Comparison of ENCODE assay signal across 18 cellular contexts in the genomic region with DNA sequence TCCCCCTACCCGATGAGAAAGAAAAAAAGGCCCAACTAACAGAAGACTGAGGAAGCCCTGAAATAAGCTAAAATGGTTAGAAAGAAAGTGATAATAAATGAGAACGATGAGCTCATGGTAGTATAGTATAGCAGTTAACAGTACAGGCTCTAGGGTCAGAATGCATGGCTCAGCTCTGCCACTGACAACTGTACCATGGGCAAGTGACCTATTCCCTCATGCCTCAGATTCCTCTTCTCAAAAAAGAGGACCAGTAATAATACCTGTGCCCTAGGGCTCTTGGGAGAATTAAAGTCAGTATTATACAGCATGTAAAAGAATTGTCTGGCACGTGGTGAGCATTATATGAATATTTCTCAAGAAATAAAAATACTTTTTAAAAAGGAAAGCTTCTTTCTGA.
"Had no signal": no experiment of that assay in that cellular context is flagged by ENCODE, and none has a peak within 500 bp of the region (broad histone marks: within the 10 kb centered on the region; RNA-seq: fewer than 3 reads in every experiment).

No MANE protein-coding gene starts in this region.

- H3K27me3 Mint-ChIP-seq: activated CD8-positive, alpha-beta memory T cell treated with anti-CD3 and anti-CD28 coated beads, Interleukin-2, amount 10 ng/mL, durations not matched to agents 7 days and 5 days; activated naive CD8-positive, alpha-beta T cell treated with anti-CD3 and anti-CD28 coated beads for 36 hours had no signal

- H3K27ac Mint-ChIP-seq: activated CD8-positive, alpha-beta memory T cell treated with anti-CD3 and anti-CD28 coated beads, Interleukin-2, amount 10 ng/mL, durations not matched to agents 7 days and 5 days; activated CD8-positive, alpha-beta T cell treated with anti-CD3 and anti-CD28 coated beads, Interleukin-2, amount 10 ng/mL, durations not matched to agents 7 days and 5 days; activated naive CD4-positive, alpha-beta T cell treated with anti-CD3 and anti-CD28 coated beads for 36 hours; activated naive CD8-positive, alpha-beta T cell treated with anti-CD3 and anti-CD28 coated beads for 36 hours had no signal

- DNase-seq: activated CD4-positive, alpha-beta T cell treated with anti-CD3 and anti-CD28 coated beads for 48 hours; activated CD4-positive, alpha-beta T cell treated with anti-CD3 and anti-CD28 coated beads, Interleukin-2, amount 50 U/mL, for 4 hours; activated CD4-positive, CD25-positive, alpha-beta regulatory T cell treated with anti-CD3 and anti-CD28 coated beads, Interleukin-2, amount 50 U/mL, for 72 hours; activated CD8-positive, alpha-beta memory T cell treated with anti-CD3 and anti-CD28 coated beads, Interleukin-2, amount 10 ng/mL, durations not matched to agents 7 days and 5 days; activated CD8-positive, alpha-beta T cell treated with anti-CD3 and anti-CD28 coated beads, Interleukin-2, amount 10 ng/mL, durations not matched to agents 7 days and 5 days; activated gamma-delta T cell; activated naive CD4-positive, alpha-beta T cell treated with anti-CD3 and anti-CD28 coated beads for 36 hours; activated naive CD8-positive, alpha-beta T cell treated with anti-CD3 and anti-CD28 coated beads for 36 hours; activated T-cell treated with anti-CD3 and anti-CD28 coated beads, Interleukin-2, amount 50 U/mL, for 4 hours; NCI-H1092 treated with DMSO at 0.1 percent for 48 hours; NCI-H1436; NCI-H187; NCI-H2081; NCI-H510A treated with DMSO at 0.1 percent for 48 hours; NCI-H69; PC-3; SHP77 treated with DMSO at 0.1 percent for 48 hours had no signal

- H3K4me2 ChIP-seq: KMS-11 had no signal

- H3K4me3 Mint-ChIP-seq: activated CD8-positive, alpha-beta memory T cell treated with anti-CD3 and anti-CD28 coated beads, Interleukin-2, amount 10 ng/mL, durations not matched to agents 7 days and 5 days; activated CD8-positive, alpha-beta T cell treated with anti-CD3 and anti-CD28 coated beads, Interleukin-2, amount 10 ng/mL, durations not matched to agents 7 days and 5 days; activated naive CD4-positive, alpha-beta T cell treated with anti-CD3 and anti-CD28 coated beads for 36 hours; activated naive CD8-positive, alpha-beta T cell treated with anti-CD3 and anti-CD28 coated beads for 36 hours; activated T-cell treated with anti-CD3 and anti-CD28 coated beads, Interleukin-2, amount 50 U/mL, for 4 hours had no signal

- H3K27ac ChIP-seq: KMS-11 had no signal

- H3K9ac ChIP-seq: KMS-11 had no signal

- ATAC-seq: activated CD8-positive, alpha-beta memory T cell treated with anti-CD3 and anti-CD28 coated beads, Interleukin-2, amount 10 ng/mL, durations not matched to agents 7 days and 5 days; activated CD8-positive, alpha-beta T cell treated with anti-CD3 and anti-CD28 coated beads, Interleukin-2, amount 10 ng/mL, durations not matched to agents 7 days and 5 days; activated T-cell treated with anti-CD3 and anti-CD28 coated beads, Interleukin-2, amount 50 U/mL, for 4 hours had no signal
